In the genomic region with DNA sequence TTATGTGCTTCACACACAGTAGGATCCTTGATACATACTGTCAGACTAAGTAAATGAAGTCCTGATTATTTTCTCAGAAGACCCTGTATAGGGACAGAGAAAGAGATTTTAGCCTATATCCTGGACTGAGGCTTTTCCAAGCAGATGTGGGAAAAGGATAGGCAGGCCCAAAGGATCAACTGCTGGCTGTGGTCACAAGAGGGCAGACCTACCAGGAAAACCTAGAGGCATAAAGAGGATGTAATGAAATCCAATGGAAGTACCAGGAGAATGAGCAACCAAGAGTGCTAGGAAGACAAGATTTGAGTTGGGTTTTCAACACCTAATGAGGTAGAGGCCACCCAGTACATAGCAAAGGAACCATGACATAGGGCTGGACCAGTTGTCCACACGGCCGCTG, we compare ENCODE assay signal across 16 cellular contexts. TPM values are rescaled to one million over a fixed set of nuclear protein-coding genes. Genes with fewer than 3 reads are reported as not detected.
DNase-seq lines count a peak whose midpoint lies in the region; TF ChIP-seq lines count a peak whose summit lies in the region.
"Had no signal": no experiment of that assay in that cellular context is flagged by ENCODE, and none has a peak within 500 bp of the region (broad histone marks: within the 10 kb centered on the region; RNA-seq: fewer than 3 reads in every experiment).

No MANE protein-coding gene starts in this region.

- peaks cover 6% of the 10 kb centered on the region for H3K4me1 ChIP-seq in cardiac muscle cell (ENCODE audit: low read depth)
- H3K4me1 ChIP-seq in SK-N-SH (ENCODE audit: control insufficient read depth in 1 of 2, insufficient read depth in 2 of 2, low read depth in 1 of 2, low read length in 1 of 2) = peaks cover 0 to 32% of the 10 kb centered on the region in 2 experiments; a peak in 2 of 4 replicates
- H3K4me1 ChIP-seq: ascending aorta, BLaER1, SJCRH30 had no signal

- peak in 1 of 2 donors; percentile 13 for DNase-seq in cardiac muscle cell (ENCODE audit: low read depth in 1 of 2, low spot score in 1 of 2)
- no peak for DNase-seq in cardiac septum (ENCODE audit: low spot score)
- DNase-seq in SK-N-SH = no peak
- peak; percentile 1 to 13 for DNase-seq in foreskin fibroblast
- no peak for DNase-seq in type B pancreatic cell (ENCODE audit: extremely low spot score, unreplicated experiment)
- no peak for DNase-seq in stimulated activated CD4-positive, alpha-beta T cell treated with anti-CD3 and anti-CD28 coated beads, Interleukin-4, amount 100 ng/mL, for 1 hour
- DNase-seq in activated T-helper 2 cell treated with anti-CD3 and anti-CD28 coated beads, Interferon-gamma antibody, Interleukin-2, Interleukin-4, amounts not matched to agents 10 μg/mL and 5 μg/mL and 100 μg/mL, durations not matched to agents 14 hours and 24 hours and 36 hours (ENCODE audit: low spot score) = no peak
- no peak for DNase-seq in caudate nucleus (lab: John Stamatoyannopoulos, UW)
- DNase-seq: activated T-cell treated with anti-CD3 and anti-CD28 coated beads, Interleukin-2, amount 50 U/mL, for 72 hours; SJCRH30 had no signal

- H3K36me3 Mint-ChIP-seq in type B pancreatic cell = no peaks in the 10 kb centered on the region
- H3K36me3 Mint-ChIP-seq in activated T-helper 2 cell treated with anti-CD3 and anti-CD28 coated beads, Interferon-gamma antibody, Interleukin-2, Interleukin-4, amounts not matched to agents 10 μg/mL and 5 μg/mL and 100 μg/mL, durations not matched to agents 14 hours and 24 hours and 36 hours (ENCODE audit: low read depth) = no peaks in the 10 kb centered on the region

- no peaks in the 10 kb centered on the region for H3K9me3 Mint-ChIP-seq in type B pancreatic cell
- H3K9me3 Mint-ChIP-seq in activated T-helper 2 cell treated with anti-CD3 and anti-CD28 coated beads, Interferon-gamma antibody, Interleukin-2, Interleukin-4, amounts not matched to agents 10 μg/mL and 5 μg/mL and 100 μg/mL, durations not matched to agents 14 hours and 24 hours and 36 hours = no peaks in the 10 kb centered on the region
- H3K9me3 Mint-ChIP-seq: activated T-cell treated with anti-CD3 and anti-CD28 coated beads, Interleukin-2, amount 50 U/mL, for 72 hours; nephron had no signal

- peak; percentile 46 for TF ChIP-seq RAD21 in SK-N-SH (IDR thresholded peaks at IDR 0.05; ENCODE audit: low read length)

- H3K9ac ChIP-seq in SK-N-SH = no peak overlapping the region
- H3K9ac ChIP-seq: BLaER1 had no signal

- no peaks in the 10 kb centered on the region for H4K20me1 ChIP-seq in SK-N-SH (ENCODE audit: insufficient read depth)
- H4K20me1 ChIP-seq: BLaER1 had no signal

- H3K9me3 ChIP-seq in cardiac muscle cell (ENCODE audit: low read depth) (no peaks in the 10 kb centered on the region), SK-N-SH (no peaks in the 10 kb centered on the region)
- H3K9me3 ChIP-seq: ascending aorta, BLaER1, SJCRH30 had no signal

- H3K9me2 ChIP-seq in SK-N-SH = no peaks in the 10 kb centered on the region

- CTCF ChIA-PET in SK-N-SH (lab: Yijun Ruan, JAX) = interaction anchor here (0.7 to 3.7 kb wide), 8 partner anchors 8 to 251 kb away, joined by 3 to 17 read pairs (median 4); no protein-coding TSS in a partner anchor

- H3K79me2 ChIP-seq in SK-N-SH (ENCODE audit: insufficient read depth) = no peaks in the 10 kb centered on the region

- WGBS in SK-N-SH (ENCODE audit: low lambda C conversion rate) = 25% methylated on average over 2 of the region's 2 CpGs

- intact Hi-C loops in cardiac septum (cut with DNase I) = no loop called here
- intact Hi-C loops in activated T-helper 2 cell treated with anti-CD3 and anti-CD28 coated beads, Interferon-gamma antibody, Interleukin-2, Interleukin-4, amounts not matched to agents 10 μg/mL and 5 μg/mL and 100 μg/mL, durations not matched to agents 14 hours and 24 hours and 36 hours (cut with micrococcal nuclease) = no loop called here

- POLR2A ChIA-PET in SK-N-SH (lab: Yijun Ruan, JAX) = no interaction called here

- H3K4me1 Mint-ChIP-seq in type B pancreatic cell (ENCODE audit: unreplicated experiment) = no peaks in the 10 kb centered on the region
- H3K4me1 Mint-ChIP-seq in activated T-helper 2 cell treated with anti-CD3 and anti-CD28 coated beads, Interferon-gamma antibody, Interleukin-2, Interleukin-4, amounts not matched to agents 10 μg/mL and 5 μg/mL and 100 μg/mL, durations not matched to agents 14 hours and 24 hours and 36 hours (ENCODE audit: low read depth) = peaks cover 2% of the 10 kb centered on the region
- H3K4me1 Mint-ChIP-seq: nephron had no signal

- TF ChIP-seq EP300 in SK-N-SH (IDR thresholded peaks at IDR 0.05; ENCODE audit: borderline replicate concordance in 1 of 2, low read depth in 1 of 2, low read length in 1 of 2) = no peak

- no peaks in the 10 kb centered on the region for H3F3A ChIP-seq in SK-N-SH (replicated peaks; ENCODE audit: insufficient read depth)

- H3K4me3 Mint-ChIP-seq in type B pancreatic cell = no peak overlapping the region
- no peak overlapping the region for H3K4me3 Mint-ChIP-seq in activated T-helper 2 cell treated with anti-CD3 and anti-CD28 coated beads, Interferon-gamma antibody, Interleukin-2, Interleukin-4, amounts not matched to agents 10 μg/mL and 5 μg/mL and 100 μg/mL, durations not matched to agents 14 hours and 24 hours and 36 hours (ENCODE audit: low read depth)
- H3K4me3 Mint-ChIP-seq: activated T-cell treated with anti-CD3 and anti-CD28 coated beads, Interleukin-2, amount 50 U/mL, for 72 hours; nephron had no signal

- no peak overlapping the region for H3K4me2 ChIP-seq in SK-N-SH
- H3K4me2 ChIP-seq: BLaER1 had no signal

- H3K27ac ChIP-seq in cardiac muscle cell (no peak overlapping the region), SK-N-SH (ENCODE audit: low read depth in 2 of 2, low read length in 1 of 2) (no peak overlapping the region), caudate nucleus (ENCODE audit: low read depth, low read length) (no peak overlapping the region)
- H3K27ac ChIP-seq: ascending aorta, BLaER1, epithelial cell of prostate, SJCRH30 had no signal

- TF ChIP-seq CTCF in cardiac muscle cell (IDR thresholded peaks at IDR 0.05; ENCODE audit: low read depth, low read length) (peak; percentile 35), SK-N-SH (IDR thresholded peaks at IDR 0.05) (peak; percentile 23; the same call in 1 of the 2 replicates), foreskin fibroblast (IDR thresholded peaks at IDR 0.05; ENCODE audit: low read depth, low read length) (peak; percentile 13), type B pancreatic cell (conservative IDR thresholded peaks at IDR 0.05) (peak; percentile 43)

- H3K27me3 ChIP-seq in cardiac muscle cell (no peaks in the 10 kb centered on the region), SK-N-SH (ENCODE audit: insufficient read depth) (no peaks in the 10 kb centered on the region)
- H3K27me3 ChIP-seq: ascending aorta, BLaER1, SJCRH30 had no signal

- H3K4me3 ChIP-seq in cardiac muscle cell (no peak overlapping the region), SK-N-SH (ENCODE audit: low read depth in 2 of 2, low read length in 1 of 2) (no peak overlapping the region), foreskin fibroblast (ENCODE audit: low read depth in 1 of 2, low read length in 2 of 2) (no peak overlapping the region)
- H3K4me3 ChIP-seq: ascending aorta, BLaER1, SJCRH30 had no signal

- no peak overlapping the region for H2AFZ ChIP-seq in SK-N-SH (ENCODE audit: low read depth)

- H3K36me3 ChIP-seq in cardiac muscle cell (no peaks in the 10 kb centered on the region), SK-N-SH (replicated peaks in 1 of 2; ENCODE audit: control insufficient read depth in 1 of 2, insufficient read depth in 2 of 2, low read length in 1 of 2) (no peaks in the 10 kb centered on the region)
- H3K36me3 ChIP-seq: ascending aorta, BLaER1, SJCRH30 had no signal

- H3K27me3 Mint-ChIP-seq in type B pancreatic cell = peaks cover 29% of the 10 kb centered on the region
- peaks cover 22% of the 10 kb centered on the region for H3K27me3 Mint-ChIP-seq in activated T-helper 2 cell treated with anti-CD3 and anti-CD28 coated beads, Interferon-gamma antibody, Interleukin-2, Interleukin-4, amounts not matched to agents 10 μg/mL and 5 μg/mL and 100 μg/mL, durations not matched to agents 14 hours and 24 hours and 36 hours (ENCODE audit: low read depth)

- H3K27ac Mint-ChIP-seq in type B pancreatic cell = no peak overlapping the region
- no peak overlapping the region for H3K27ac Mint-ChIP-seq in activated T-helper 2 cell treated with anti-CD3 and anti-CD28 coated beads, Interferon-gamma antibody, Interleukin-2, Interleukin-4, amounts not matched to agents 10 μg/mL and 5 μg/mL and 100 μg/mL, durations not matched to agents 14 hours and 24 hours and 36 hours
- H3K27ac Mint-ChIP-seq: activated T-cell treated with anti-CD3 and anti-CD28 coated beads, Interleukin-2, amount 50 U/mL, for 72 hours; nephron had no signal

TF ChIP-seq in SK-N-SH, 30 proteins besides CTCF, POLR2A, EP300 and RAD21:
- no peak for TF ChIP-seq TCF12 (IDR thresholded peaks at IDR 0.05)
- no peak for TF ChIP-seq POLR2AphosphoS5 (IDR thresholded peaks at IDR 0.05; ENCODE audit: low read depth, low read length)
- TF ChIP-seq, protein P1, sequence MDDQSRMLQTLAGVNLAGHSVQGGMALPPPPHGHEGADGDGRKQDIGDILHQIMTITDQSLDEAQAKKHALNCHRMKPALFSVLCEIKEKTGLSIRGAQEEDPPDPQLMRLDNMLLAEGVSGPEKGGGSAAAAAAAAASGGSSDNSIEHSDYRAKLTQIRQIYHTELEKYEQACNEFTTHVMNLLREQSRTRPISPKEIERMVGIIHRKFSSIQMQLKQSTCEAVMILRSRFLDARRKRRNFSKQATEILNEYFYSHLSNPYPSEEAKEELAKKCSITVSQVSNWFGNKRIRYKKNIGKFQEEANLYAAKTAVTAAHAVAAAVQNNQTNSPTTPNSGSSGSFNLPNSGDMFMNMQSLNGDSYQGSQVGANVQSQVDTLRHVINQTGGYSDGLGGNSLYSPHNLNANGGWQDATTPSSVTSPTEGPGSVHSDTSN (IDR thresholded peaks at IDR 0.05) = no peak
- peak; percentile 31; the same call in 1 of the 2 replicates for TF ChIP-seq SMC3 (IDR thresholded peaks at IDR 0.05; ENCODE audit: low read depth, low read length)

RNA-seq across cellular contexts. Expression of gene DCLK3, which starts 23.1 kb away (rescaled TPM):
- total RNA-seq in cardiac muscle cell (0.07 and 0.15 TPM in 2 replicates), cardiac septum (0.48 TPM), type B pancreatic cell (ENCODE audit: low replicate concordance) (0.10 TPM in 2 replicates)
- polyA plus RNA-seq in cardiac muscle cell (0.62 TPM in 1 of 2 replicates, not detected in the other), SK-N-SH (2012; rRNA removed) (not detected in 2 replicates)
- polyA plus RNA-seq in SK-N-SH (2012; cell fraction: cytosol; rRNA removed) = 0.01 TPM in 1 of 2 replicates, not detected in the other
- not detected in 2 replicates for polyA plus RNA-seq in SK-N-SH (2012; cell fraction: nucleus; rRNA removed)
- not detected in 2 replicates for total RNA-seq in activated T-helper 2 cell treated with anti-CD3 and anti-CD28 coated beads, Interferon-gamma antibody, Interleukin-2, Interleukin-4, amounts not matched to agents 10 μg/mL and 5 μg/mL and 100 μg/mL, durations not matched to agents 14 hours and 24 hours and 36 hours
- total RNA-seq: ascending aorta, NCI-H460, SJCRH30, ureter had no signal

Comparison
In these comparisons a context has a peak if more than half of its experiments do, and no peak if none do; other contexts are left out.
1. DNase-seq: peak in foreskin fibroblast (2 of 2); none in cardiac septum (single experiment), SK-N-SH (single experiment), type B pancreatic cell (single experiment), stimulated activated CD4-positive, alpha-beta T cell treated with anti-CD3 and anti-CD28 coated beads, Interleukin-4, amount 100 ng/mL, for 1 hour (single experiment), activated T-helper 2 cell treated with anti-CD3 and anti-CD28 coated beads, Interferon-gamma antibody, Interleukin-2, Interleukin-4, amounts not matched to agents 10 μg/mL and 5 μg/mL and 100 μg/mL, durations not matched to agents 14 hours and 24 hours and 36 hours (single experiment) and caudate nucleus (0 of 61).
2. Peak in every context shown above with its lines, with median percentiles within 50 percentile points of each other: CTCF ChIP-seq.